15 cellular contexts compared by ENCODE assay signal in genomic region chr14:63551338-63551737, GRCh38. TPM values are rescaled to one million over a fixed set of nuclear protein-coding genes. Genes with fewer than 3 reads are reported as not detected.
A peak's percentile ranks its signal among the peaks of the same experiment; 100 is the strongest.
DNase-seq lines count a peak whose midpoint lies in the region; ATAC-seq, FAIRE-seq and TF ChIP-seq lines count a peak whose summit lies in the region.
"Had no signal": no experiment of that assay in that cellular context is flagged by ENCODE, and none has a peak within 500 bp of the region (broad histone marks: within the 10 kb centered on the region; RNA-seq: fewer than 3 reads in every experiment).

No MANE protein-coding gene starts in this region.

- no peak overlapping the region for H3K27ac ChIP-seq in neuronal stem cell (replicated peaks; ENCODE audit: low read length)

- FAIRE-seq in bronchial epithelial cell (lab: Jason Lieb, UNC): no peak

- H3K23ac ChIP-seq in neuronal stem cell (ENCODE audit: low read depth, low read length, poor library complexity): no peak overlapping the region

- H3K4me2 ChIP-seq in neuronal stem cell (ENCODE audit: insufficient read depth, low read length, poor library complexity, severe bottlenecking): no peak overlapping the region

- H3K4me3 ChIP-seq in bronchial epithelial cell (ENCODE audit: low read depth, low read length): no peak overlapping the region
- H3K4me3 ChIP-seq in neuronal stem cell (ENCODE audit: low read length in 2 of 2): no peak overlapping the region

- no CpG with 5 or more reads among the region's 3 CpGs for WGBS in neuronal stem cell (ENCODE audit: extremely low coverage in 2 of 2, insufficient read length in 2 of 2, insufficient replicate concordance in 1 of 2), 2 donors

- H2BK15ac ChIP-seq in neuronal stem cell (ENCODE audit: low read length): no peak overlapping the region

- no peak overlapping the region for H2AK5ac ChIP-seq in neuronal stem cell (ENCODE audit: low read depth, low read length)

- H3K4ac ChIP-seq in neuronal stem cell (ENCODE audit: low read length): no peak overlapping the region

- no peak overlapping the region for H4K8ac ChIP-seq in neuronal stem cell (ENCODE audit: low read depth, low read length)

- H3K36me3 ChIP-seq in bronchial epithelial cell (ENCODE audit: control insufficient read depth, insufficient read depth, low read length): no peaks in the 10 kb centered on the region
- H3K36me3 ChIP-seq in neuronal stem cell (replicated peaks in 1 of 2; ENCODE audit: control insufficient read depth in 2 of 2, insufficient read depth in 2 of 2, low read length in 2 of 2): no peaks in the 10 kb centered on the region

- no peak for ATAC-seq in left lobe of liver

- H2BK5ac ChIP-seq in neuronal stem cell (ENCODE audit: low read length): no peak overlapping the region

- H3K27me3 ChIP-seq in bronchial epithelial cell (ENCODE audit: control insufficient read depth, insufficient read depth, low read length) (no peaks in the 10 kb centered on the region), neuronal stem cell (ENCODE audit: control insufficient read depth in 3 of 3, insufficient read depth in 3 of 3, low read depth in 1 of 3, low read length in 3 of 3) (no peaks in the 10 kb centered on the region)

- no peak overlapping the region for H3K18ac ChIP-seq in neuronal stem cell (ENCODE audit: low read length)

- no peak overlapping the region for H4K91ac ChIP-seq in neuronal stem cell (ENCODE audit: low read depth, low read length, poor library complexity)

- peak; percentile 53 for DNase-seq in GM03348 (ENCODE audit: low spot score)
- peak; percentile 56 for DNase-seq in HT1080 (ENCODE audit: low read depth)
- DNase-seq in bronchial epithelial cell (ENCODE audit: low read depth): peak; percentile 64
- DNase-seq in neuronal stem cell (ENCODE audit: low spot score): no peak
- DNase-seq in NCI-H526 (lab: John Stamatoyannopoulos, UW): no peak
- DNase-seq in left lobe of liver (ENCODE audit: low spot score): no peak
- no peak for DNase-seq in occipital lobe (lab: John Stamatoyannopoulos, UW)
- DNase-seq in KG1 (lab: John Stamatoyannopoulos, UW): no peak
- DNase-seq: activated naive CD4-positive, alpha-beta T cell; KBM-7; NCI-H187 treated with DMSO at 0.1 percent for 48 hours; NCI-H774; stimulated activated CD4-positive, alpha-beta T cell treated with anti-CD3 and anti-CD28 coated beads, Interleukin-4, amount 100 ng/mL, for 24 hours; stimulated activated naive CD4-positive, alpha-beta T cell; T-helper 9 cell had no signal

- H2AFZ ChIP-seq in neuronal stem cell (ENCODE audit: low read length): peak overlapping the region; percentile 70

- no peaks in the 10 kb centered on the region for H3K9me3 ChIP-seq in neuronal stem cell (replicated peaks in 1 of 2; ENCODE audit: control insufficient read depth in 2 of 2, insufficient read depth in 1 of 2, low read depth in 1 of 2, low read length in 2 of 2)

- no peak for TF ChIP-seq CTCF in bronchial epithelial cell (IDR thresholded peaks at IDR 0.05; ENCODE audit: insufficient read depth, low read length, severe bottlenecking)

- H3K4me1 ChIP-seq in neuronal stem cell (ENCODE audit: control insufficient read depth in 2 of 2, insufficient read depth in 1 of 2, low read depth in 1 of 2, low read length in 2 of 2): no peaks in the 10 kb centered on the region

- no peak overlapping the region for H3K9ac ChIP-seq in neuronal stem cell (ENCODE audit: low read depth, low read length, poor library complexity)

- no peak overlapping the region for H2BK12ac ChIP-seq in neuronal stem cell (ENCODE audit: low read length)

- H2BK120ac ChIP-seq in neuronal stem cell (ENCODE audit: low read depth, low read length): no peak overlapping the region

- H3K79me1 ChIP-seq in neuronal stem cell (ENCODE audit: low read depth, low read length): no peaks in the 10 kb centered on the region

- H3K14ac ChIP-seq in neuronal stem cell (ENCODE audit: low read length): no peak overlapping the region

RNA-seq across cellular contexts. Expression of gene PPP2R5E, which starts 8.2 kb away (rescaled TPM):
- total RNA-seq in HT1080 (2014; rRNA removed; shearing (Covaris generic)): 11.9 and 14.4 TPM in 2 replicates
- polyA plus RNA-seq in HT1080 (2015; cell fraction: cytosol; rRNA removed): 23.1 and 30.3 TPM in 2 replicates
- polyA plus RNA-seq in HT1080 (2015; cell fraction: nucleus; rRNA removed): 22.1 and 23.6 TPM in 2 replicates
- total RNA-seq in bronchial epithelial cell (11.6 and 14.5 TPM in 2 replicates), left lobe of liver (13.7 TPM), occipital lobe (44.0 TPM)
- polyA plus RNA-seq in neuronal stem cell (2013, experiment 1 of 2): 48.1 TPM
- polyA plus RNA-seq in neuronal stem cell (2013, experiment 2 of 2): 52.2 TPM

Comparison
In these comparisons a context has a peak if more than half of its experiments do, and no peak if none do; other contexts are left out.
1. DNase-seq: peak in GM03348 (single experiment), HT1080 (single experiment) and bronchial epithelial cell (single experiment); none in neuronal stem cell (single experiment), NCI-H526 (0 of 2), left lobe of liver (single experiment), occipital lobe (single experiment) and KG1 (single experiment).